ENCODE assay signal across 24 cellular contexts in genomic region chr6:25388776-25389175, GRCh38.
DNase-seq lines count a peak whose midpoint lies in the region; ATAC-seq, FAIRE-seq and TF ChIP-seq lines count a peak whose summit lies in the region.
"Had no signal": no experiment of that assay in that cellular context is flagged by ENCODE, and none has a peak within 500 bp of the region (broad histone marks: within the 10 kb centered on the region; RNA-seq: fewer than 3 reads in every experiment).

No MANE protein-coding gene starts in this region.

- H3K4me3 ChIP-seq in GM12878 = no peak overlapping the region
- H3K4me3 ChIP-seq in hepatocyte = no peak overlapping the region
- H3K4me3 ChIP-seq: BLaER1 treated with 17β-estradiol and CSF1 and Interleukin-3, amounts not matched to agents 10 nM and 100 nM; gastrocnemius medialis; SJSA1; skin epidermis; thyroid gland; vagina had no signal

- H3K4me3 Mint-ChIP-seq in osteocyte (ENCODE audit: unreplicated experiment) (no peak overlapping the region), nephron progenitor cell (no peak overlapping the region)
- H3K4me3 Mint-ChIP-seq: activated naive CD4-positive, alpha-beta T cell treated with anti-CD3 and anti-CD28 coated beads for 36 hours; nephron; stimulated activated naive CD8-positive, alpha-beta T cell treated with anti-CD3 and anti-CD28 coated beads, Interleukin-15, amount 100 ng/mL, for 72 hours; T-cell had no signal

- no peaks in the 10 kb centered on the region for H3K27me3 ChIP-seq in GM12878 (replicated peaks in 1 of 2; ENCODE audit: control insufficient read depth in 2 of 2, insufficient read depth in 2 of 2, low read length in 1 of 2)
- H3K27me3 ChIP-seq in hepatocyte = no peaks in the 10 kb centered on the region
- H3K27me3 ChIP-seq: BLaER1 treated with 17β-estradiol and CSF1 and Interleukin-3, amounts not matched to agents 10 nM and 100 nM; gastrocnemius medialis; SJSA1; thyroid gland; vagina had no signal

- no peaks in the 10 kb centered on the region for H3K36me3 Mint-ChIP-seq in osteocyte (ENCODE audit: unreplicated experiment)
- H3K36me3 Mint-ChIP-seq in nephron progenitor cell (ENCODE audit: low read depth) = no peaks in the 10 kb centered on the region
- H3K36me3 Mint-ChIP-seq: T-cell had no signal

- in situ Hi-C loops in GM12878 (cut with MboI) = no loop called here

- H3K9me3 Mint-ChIP-seq in osteocyte (ENCODE audit: unreplicated experiment) = no peaks in the 10 kb centered on the region
- no peaks in the 10 kb centered on the region for H3K9me3 Mint-ChIP-seq in nephron progenitor cell
- H3K9me3 Mint-ChIP-seq: activated naive CD4-positive, alpha-beta T cell treated with anti-CD3 and anti-CD28 coated beads for 36 hours; nephron; stimulated activated naive CD8-positive, alpha-beta T cell treated with anti-CD3 and anti-CD28 coated beads, Interleukin-15, amount 100 ng/mL, for 72 hours; T-cell had no signal

- no peaks in the 10 kb centered on the region for H3K9me2 ChIP-seq in hepatocyte (replicated peaks; ENCODE audit: insufficient read depth)

- H3K4me2 ChIP-seq in GM12878 (ENCODE audit: control insufficient read depth, insufficient read depth) (no peak overlapping the region), hepatocyte (no peak overlapping the region)

- POLR2A ChIA-PET in GM12878 (lab: Charles Lee) = interaction anchor here (0.6 to 4.7 kb wide), 3 partner anchors 13 to 22 kb away, joined by 3 to 28 read pairs (median 7); no protein-coding TSS in a partner anchor

- SMC1A ChIA-PET in GM12878 (lab: Charles Lee; ENCODE audit: uncharacterized antibody, unreplicated experiment) = interaction anchor here (0.7 to 11.3 kb wide), 15 partner anchors 11 to 170 kb away, joined by 3 to 124 read pairs (median 4); partner anchors contain the start of gene CARMIL1

- no peak for TF ChIP-seq RAD21 in GM12878 (IDR thresholded peaks at IDR 0.05; ENCODE audit: insufficient read depth, low read depth, low read length)

- no peaks in the 10 kb centered on the region for H4K20me1 ChIP-seq in GM12878 (ENCODE audit: control insufficient read depth, insufficient read depth)
- H4K20me1 ChIP-seq in hepatocyte (ENCODE audit: insufficient read depth, poor library complexity, severe bottlenecking) = peaks cover 14% of the 10 kb centered on the region
- H4K20me1 ChIP-seq: BLaER1 treated with 17β-estradiol and CSF1 and Interleukin-3, amounts not matched to agents 10 nM and 100 nM had no signal

- H3K4me1 Mint-ChIP-seq in osteocyte (ENCODE audit: unreplicated experiment) = peaks cover 25% of the 10 kb centered on the region
- H3K4me1 Mint-ChIP-seq in nephron progenitor cell = peaks cover 5% of the 10 kb centered on the region
- H3K4me1 Mint-ChIP-seq: nephron had no signal

- no peaks in the 10 kb centered on the region for H3K36me3 ChIP-seq in GM12878 (ENCODE audit: control insufficient read depth in 2 of 2, insufficient read depth in 2 of 2, low read length in 1 of 2)
- no peaks in the 10 kb centered on the region for H3K36me3 ChIP-seq in hepatocyte (replicated peaks; ENCODE audit: insufficient read depth, low read depth)
- H3K36me3 ChIP-seq: BLaER1 treated with 17β-estradiol and CSF1 and Interleukin-3, amounts not matched to agents 10 nM and 100 nM; gastrocnemius medialis; SJSA1; thyroid gland; vagina had no signal

- CTCF ChIA-PET in GM12878 (lab: Yijun Ruan, JAX) = interaction anchor here (0.9 to 1.9 kb wide), 5 partner anchors 13 to 110 kb away, joined by 4 to 10 read pairs (median 6); partner anchors contain the start of gene CARMIL1

- no peaks in the 10 kb centered on the region for H3K79me2 ChIP-seq in GM12878 (ENCODE audit: control insufficient read depth, insufficient read depth, low read length)
- H3K79me2 ChIP-seq in hepatocyte = peaks cover 98% of the 10 kb centered on the region

- H3K27ac ChIP-seq in GM12878 (ENCODE audit: control insufficient read depth, insufficient read depth) = no peak overlapping the region
- H3K27ac ChIP-seq in hepatocyte = no peak overlapping the region
- H3K27ac ChIP-seq: BLaER1 treated with 17β-estradiol and CSF1 and Interleukin-3, amounts not matched to agents 10 nM and 100 nM; gastrocnemius medialis; SJSA1; thyroid gland; vagina had no signal

- TF ChIP-seq CTCF in GM12878 (IDR thresholded peaks at IDR 0.05 in 2 of 3, conservative IDR thresholded peaks at IDR 0.05 in 1 of 3; ENCODE audit: control insufficient read depth in 2 of 3, extremely low read depth in 1 of 3, insufficient read depth in 1 of 3, low read depth in 3 of 3, low read length in 3 of 3) (no peak), osteocyte (IDR thresholded peaks at IDR 0.05) (no peak), hepatocyte (IDR thresholded peaks at IDR 0.05; ENCODE audit: poor library complexity) (no peak), nephron progenitor cell (IDR thresholded peaks at IDR 0.05) (no peak)

- BruUV-seq in GM12878 (replicated peaks; lab: Mats Ljungman, UMichigan) = no TSS peak

- peaks cover 11% of the 10 kb centered on the region for H3K4me1 ChIP-seq in GM12878 (ENCODE audit: control insufficient read depth, insufficient read depth, low read length)
- no peaks in the 10 kb centered on the region for H3K4me1 ChIP-seq in hepatocyte (ENCODE audit: insufficient read depth)
- H3K4me1 ChIP-seq: gastrocnemius medialis, vagina had no signal

- TF ChIP-seq EP300 in GM12878 (IDR thresholded peaks at IDR 0.05; ENCODE audit: borderline replicate concordance in 1 of 2, control insufficient read depth in 1 of 2, low read depth in 2 of 2, low read length in 2 of 2) = no peak

- 0 out of 3 replicates have a peak, but pooled peaks have one; percentile 15 for ATAC-seq in GM12878
- ATAC-seq: gastrocnemius medialis; HCT116; left colon; stimulated activated naive CD8-positive, alpha-beta T cell treated with anti-CD3 and anti-CD28 coated beads, Interleukin-15, amount 100 ng/mL, for 72 hours; T-cell had no signal

- no peaks in the 10 kb centered on the region for H3K27me3 Mint-ChIP-seq in osteocyte (ENCODE audit: unreplicated experiment)
- H3K27me3 Mint-ChIP-seq in nephron progenitor cell (ENCODE audit: low read depth, poor library complexity) = no peaks in the 10 kb centered on the region
- H3K27me3 Mint-ChIP-seq: stimulated activated naive CD8-positive, alpha-beta T cell treated with anti-CD3 and anti-CD28 coated beads, Interleukin-15, amount 100 ng/mL, for 72 hours; T-cell had no signal

- H3K9me3 ChIP-seq in GM12878 (replicated peaks; ENCODE audit: control insufficient read depth, insufficient read depth, low read length) = no peaks in the 10 kb centered on the region
- no peaks in the 10 kb centered on the region for H3K9me3 ChIP-seq in hepatocyte (ENCODE audit: low read depth)
- H3K9me3 ChIP-seq: gastrocnemius medialis, SJSA1, thyroid gland, vagina had no signal

- no peak overlapping the region for H3K9ac ChIP-seq in GM12878 (ENCODE audit: control insufficient read depth, insufficient read depth, low read length)
- H3K9ac ChIP-seq: BLaER1 treated with 17β-estradiol and CSF1 and Interleukin-3, amounts not matched to agents 10 nM and 100 nM had no signal

- RAD21 ChIA-PET in GM12878 (lab: Charles Lee; ENCODE audit: unreplicated experiment) = interaction anchor here (0.6 to 3.1 kb wide), 7 partner anchors 10 to 109 kb away, joined by 3 to 33 read pairs (median 3); partner anchors contain the start of gene CARMIL1

- peak overlapping the region; percentile 62 for H3K27ac Mint-ChIP-seq in osteocyte (ENCODE audit: unreplicated experiment)
- no peak overlapping the region for H3K27ac Mint-ChIP-seq in nephron progenitor cell
- H3K27ac Mint-ChIP-seq: activated naive CD4-positive, alpha-beta T cell treated with anti-CD3 and anti-CD28 coated beads for 36 hours; stimulated activated naive CD8-positive, alpha-beta T cell treated with anti-CD3 and anti-CD28 coated beads, Interleukin-15, amount 100 ng/mL, for 72 hours; T-cell had no signal

- H2AFZ ChIP-seq in GM12878 (ENCODE audit: control insufficient read depth, low read depth, low read length) = no peak overlapping the region
- no peak overlapping the region for H2AFZ ChIP-seq in hepatocyte

- no peak for FAIRE-seq in GM12878 (lab: Jason Lieb, UNC)
- FAIRE-seq: GM12892 had no signal

- DNase-seq in ELF-1 (ENCODE audit: low read depth, low spot score) (peak; percentile 59), NAMALWA (ENCODE audit: low spot score) (peak; percentile 21), GM12878 (ENCODE audit: low read depth, low spot score) (no peak), osteocyte (ENCODE audit: extremely low spot score, unreplicated experiment) (no peak), hepatocyte (ENCODE audit: low spot score) (no peak), nephron progenitor cell (no peak), OCI-M2 (lab: John Stamatoyannopoulos, UW; ENCODE audit: unreplicated experiment) (no peak)
- DNase-seq: activated naive CD4-positive, alpha-beta T cell treated with anti-CD3 and anti-CD28 coated beads for 36 hours; DMS153; gastrocnemius medialis; KG1; left colon; NCI-H1417 treated with DMSO at 0.1 percent for 48 hours; NCI-H2081; stimulated activated naive CD8-positive, alpha-beta T cell treated with anti-CD3 and anti-CD28 coated beads, Interleukin-15, amount 100 ng/mL, for 72 hours; T-cell; thyroid gland had no signal

- intact Hi-C loops in GM12878 (cut with micrococcal nuclease; ENCODE audit: unreplicated experiment) = no loop called here

- 64% methylated on average over 3 of the region's 3 CpGs for WGBS in GM12878 (ENCODE audit: insufficient coverage, insufficient replicate concordance, low lambda C conversion rate, missing lambda C conversion rate)
- 99% methylated on average over 3 of the region's 3 CpGs for WGBS in hepatocyte (ENCODE audit: low lambda C conversion rate, missing lambda C conversion rate)

- TF ChIP-seq POLR2A in GM12878 (IDR thresholded peaks at IDR 0.05; ENCODE audit: low read depth, low read length) = no peak

TF ChIP-seq in GM12878, 131 proteins besides CTCF, POLR2A, EP300 and RAD21:
- TF ChIP-seq SREBF2 (IDR thresholded peaks at IDR 0.05; ENCODE audit: low read length) (no peak), ZNF217 (IDR thresholded peaks at IDR 0.05) (no peak), GABPA (IDR thresholded peaks at IDR 0.05; ENCODE audit: low read depth) (no peak), BHLHE40 (IDR thresholded peaks at IDR 0.05; ENCODE audit: borderline replicate concordance in 1 of 2, low read depth in 2 of 2, low read length in 1 of 2) (no peak), BACH1 (IDR thresholded peaks at IDR 0.05; ENCODE audit: borderline replicate concordance) (no peak), HSF1 (IDR thresholded peaks at IDR 0.05; ENCODE audit: low read depth, low read length) (no peak)

Comparison
In these comparisons a context has a peak if more than half of its experiments do, and no peak if none do; other contexts are left out.
1. DNase-seq: peak in ELF-1 (single experiment) and NAMALWA (single experiment); none in GM12878 (single experiment), osteocyte (single experiment), hepatocyte (single experiment), nephron progenitor cell (single experiment) and OCI-M2 (single experiment).